ENCODE assay signal across 26 cellular contexts in genomic region chr17:69723316-69723715, GRCh38.
"Had no signal": no experiment of that assay in that cellular context is flagged by ENCODE, and none has a peak within 500 bp of the region (broad histone marks: within the 10 kb centered on the region; RNA-seq: fewer than 3 reads in every experiment).

No MANE protein-coding gene starts in this region.

- H2AFZ ChIP-seq: neural progenitor cell, parathyroid adenoma had no signal

- H3K9ac ChIP-seq: neural progenitor cell, parathyroid adenoma had no signal

- H3K4me3 ChIP-seq: left ventricle myocardium inferior, lung, neural progenitor cell, right atrium auricular region, right lobe of liver, smooth muscle cell, stomach, testis, thyroid gland, transverse colon, upper lobe of right lung had no signal

- H3K27ac ChIP-seq: left ventricle myocardium inferior, neural progenitor cell, neutrophil, parathyroid adenoma, right atrium auricular region, right lobe of liver, stomach, testis, thyroid gland, transverse colon, upper lobe of right lung had no signal

- H3K9me3 Mint-ChIP-seq: mesothelial cell of epicardium; nephron progenitor cell; neural progenitor cell; stimulated activated memory B cell treated with anti-CD40 and anti-IgM and Interleukin-4, amounts not matched to agents 10 μg/mL and 1 μg/mL and 100 μg/mL, for 72 hours had no signal

- H3K36me3 Mint-ChIP-seq: mesothelial cell of epicardium; naive B cell; natural killer cell; neural progenitor cell; stimulated activated memory B cell treated with anti-CD40 and anti-IgM and Interleukin-4, amounts not matched to agents 10 μg/mL and 1 μg/mL and 100 μg/mL, for 72 hours had no signal

- H3K4me2 ChIP-seq: neural progenitor cell, smooth muscle cell had no signal

- H3K9me3 ChIP-seq: left ventricle myocardium inferior, neutrophil, right atrium auricular region, right lobe of liver, stomach, testis, thyroid gland, transverse colon, upper lobe of right lung had no signal

- H3K79me2 ChIP-seq: parathyroid adenoma had no signal

- H3K27ac Mint-ChIP-seq: mesothelial cell of epicardium; naive B cell; natural killer cell; nephron progenitor cell; neural progenitor cell; progenitor cell of endocrine pancreas; stimulated activated memory B cell treated with anti-CD40 and anti-IgM and Interleukin-4, amounts not matched to agents 10 μg/mL and 1 μg/mL and 100 μg/mL, for 72 hours had no signal

- DNase-seq: islet precursor cell; left ventricle myocardium inferior; naive B cell; natural killer cell; nephron progenitor cell; occipital lobe; right lobe of liver; stimulated activated CD4-positive, alpha-beta T cell treated with anti-CD3 and anti-CD28 coated beads, Interleukin-1b, Interleukin-23, amount 100 ng/mL, for 48 hours; stimulated activated CD4-positive, alpha-beta T cell treated with anti-CD3 and anti-CD28 coated beads, Interleukin-2, amount 100 ng/mL, for 48 hours; stimulated activated CD4-positive, alpha-beta T cell treated with anti-CD3 and anti-CD28 coated beads, Interleukin-4, amount 100 ng/mL, for 4 hours; stimulated activated CD8-positive, alpha-beta memory T cell treated with anti-CD3 and anti-CD28 coated beads, Interleukin-4, amount 100 ng/mL, for 48 hours; stimulated activated naive CD8-positive, alpha-beta T cell treated with anti-CD3 and anti-CD28 coated beads, Interleukin-15, Interleukin-2, amounts not matched to agents 100 U/mL and 50 U/mL, for 24 hours; stomach; testis; thyroid gland; transverse colon; upper lobe of right lung had no signal

- H3K4me1 Mint-ChIP-seq: naive B cell; natural killer cell; stimulated activated memory B cell treated with anti-CD40 and anti-IgM and Interleukin-4, amounts not matched to agents 10 μg/mL and 1 μg/mL and 100 μg/mL, for 72 hours had no signal

- H3K4me1 ChIP-seq: parathyroid adenoma, right lobe of liver, stomach, transverse colon, upper lobe of right lung had no signal

- H3K36me3 ChIP-seq: left ventricle myocardium inferior, neural progenitor cell, neutrophil, right atrium auricular region, right lobe of liver, stomach, thyroid gland, transverse colon, upper lobe of right lung had no signal

- H3K27me3 ChIP-seq: neural progenitor cell, neutrophil, right atrium auricular region, right lobe of liver, stomach, testis, thyroid gland, transverse colon, upper lobe of right lung had no signal

- H3K4me3 Mint-ChIP-seq: mesothelial cell of epicardium; naive B cell; natural killer cell; nephron progenitor cell; neural progenitor cell; stimulated activated memory B cell treated with anti-CD40 and anti-IgM and Interleukin-4, amounts not matched to agents 10 μg/mL and 1 μg/mL and 100 μg/mL, for 72 hours had no signal

- ATAC-seq: natural killer cell; stimulated activated memory B cell treated with anti-CD40 and anti-IgM and Interleukin-4, amounts not matched to agents 10 μg/mL and 1 μg/mL and 100 μg/mL, for 72 hours; stimulated activated naive CD8-positive, alpha-beta T cell treated with anti-CD3 and anti-CD28 coated beads, Interleukin-15, Interleukin-2, amounts not matched to agents 100 U/mL and 50 U/mL, for 24 hours had no signal

- H3K27me3 Mint-ChIP-seq: naive B cell; progenitor cell of endocrine pancreas; stimulated activated memory B cell treated with anti-CD40 and anti-IgM and Interleukin-4, amounts not matched to agents 10 μg/mL and 1 μg/mL and 100 μg/mL, for 72 hours had no signal
